ENCODE assay signal across 21 cellular contexts in genomic region chr10:99365761-99366160, GRCh38. TPM values are rescaled to one million over a fixed set of nuclear protein-coding genes. Genes with fewer than 3 reads are reported as not detected.
"Had no signal": no experiment of that assay in that cellular context is flagged by ENCODE, and none has a peak within 500 bp of the region (broad histone marks: within the 10 kb centered on the region; RNA-seq: fewer than 3 reads in every experiment).

No MANE protein-coding gene starts in this region.

- DNase-seq: cortex of kidney; effector CD4-positive, alpha-beta T cell; gastrocnemius medialis; head of caudate nucleus; left cardiac atrium; left lung; mesendoderm; naive thymus-derived CD8-positive, alpha-beta T cell; nephron progenitor cell; nucleus accumbens; psoas muscle; right cardiac atrium; spleen; stimulated activated CD4-positive, alpha-beta T cell treated with anti-CD3 and anti-CD28 coated beads, Interleukin-4, amount 100 ng/mL, for 4 hours; stimulated activated naive CD8-positive, alpha-beta T cell treated with anti-CD3 and anti-CD28 coated beads, Interleukin-15, Interleukin-2, amounts not matched to agents 100 U/mL and 50 U/mL, for 24 hours; testis; tibial artery had no signal

- ATAC-seq: gastrocnemius medialis; left cardiac atrium; left lung; naive thymus-derived CD8-positive, alpha-beta T cell; psoas muscle; right cardiac atrium; stimulated activated memory B cell treated with anti-CD40 and anti-IgM and Interleukin-4, amounts not matched to agents 10 μg/mL and 1 μg/mL and 100 μg/mL, for 72 hours; stimulated activated naive CD8-positive, alpha-beta T cell treated with anti-CD3 and anti-CD28 coated beads, Interleukin-15, Interleukin-2, amounts not matched to agents 100 U/mL and 50 U/mL, for 24 hours had no signal

RNA-seq across cellular contexts. Expression of gene CNNM1, which starts 36.6 kb away (rescaled TPM):
- total RNA-seq: gastrocnemius medialis, glomerular endothelial cell, lung microvascular endothelial cell, myocyte, psoas muscle had no signal
